ENCODE assay signal across 29 cellular contexts in the genomic region with DNA sequence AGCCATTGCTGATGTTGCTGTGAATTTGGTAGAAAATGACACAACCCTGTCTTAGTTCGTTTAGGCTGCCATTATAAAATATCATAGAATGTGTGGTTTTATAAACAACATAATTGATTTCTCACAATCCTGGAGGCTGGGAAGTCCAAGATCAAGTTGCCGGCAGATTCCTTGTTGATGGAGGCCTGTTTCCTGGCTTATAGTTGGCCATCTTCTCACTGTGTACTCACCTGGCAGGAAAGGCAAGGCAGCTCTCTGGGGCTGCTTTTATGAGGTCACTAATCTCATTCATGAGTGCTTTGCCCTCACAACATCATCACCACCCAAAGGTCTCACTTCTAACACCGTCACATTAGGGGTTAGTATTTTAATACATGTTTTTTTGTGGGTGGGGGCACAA.
"Had no signal": no experiment of that assay in that cellular context is flagged by ENCODE, and none has a peak within 500 bp of the region (broad histone marks: within the 10 kb centered on the region; RNA-seq: fewer than 3 reads in every experiment).

No MANE protein-coding gene starts in this region.

- DNase-seq: activated CD4-positive, alpha-beta memory T cell treated with anti-CD3 and anti-CD28 coated beads, Interleukin-2, amount 10 ng/mL, durations not matched to agents 7 days and 5 days; activated CD4-positive, alpha-beta T cell treated with anti-CD3 and anti-CD28 coated beads, Interleukin-2, amount 10 ng/mL, durations not matched to agents 7 days and 5 days; activated CD4-positive, CD25-positive, alpha-beta regulatory T cell treated with anti-CD3 and anti-CD28 coated beads, Interleukin-2, amount 50 U/mL, for 72 hours; activated CD8-positive, alpha-beta memory T cell treated with anti-CD3 and anti-CD28 coated beads, Interleukin-2, amount 50 U/mL, for 48 hours; activated gamma-delta T cell treated with Interleukin-2 at 50 U/mL for 16 hours; activated naive CD8-positive, alpha-beta T cell treated with anti-CD3 and anti-CD28 coated beads, Interleukin-2, amount 50 U/mL, for 24 hours; activated T-cell treated with anti-CD3 and anti-CD28 coated beads, Interleukin-2, amount 50 U/mL, for 4 hours; cerebellar nuclear complex; effector memory CD8-positive, alpha-beta T cell; head of caudate nucleus; left ventricle myocardium inferior; naive B cell; nucleus accumbens; psoas muscle; sigmoid colon; stimulated activated CD4-positive, alpha-beta T cell treated with anti-CD3 and anti-CD28 coated beads, Interleukin-4, amount 100 ng/mL, for 24 hours; stimulated activated naive CD8-positive, alpha-beta T cell treated with anti-CD3 and anti-CD28 coated beads, Interleukin-15, amount 100 ng/mL, for 72 hours; substantia nigra; SW 1271; T-helper 9 cell; tibial artery; WERI-Rb-1 had no signal

- H3K36me3 Mint-ChIP-seq: activated naive CD4-positive, alpha-beta T cell treated with anti-CD3 and anti-CD28 coated beads, Interleukin-2, amount 50 U/mL, for 24 hours; naive B cell; stimulated activated effector memory CD8-positive, alpha-beta T cell treated with anti-CD3 and anti-CD28 coated beads, Interleukin-12 subunit alpha, Interleukin-12 subunit beta, amount 100 ng/mL, for 72 hours had no signal

- H3K27ac ChIP-seq: coronary artery, left ventricle myocardium inferior, parathyroid adenoma, psoas muscle, sigmoid colon, tibial artery, WERI-Rb-1 had no signal

- H3K9me3 Mint-ChIP-seq: activated CD4-positive, alpha-beta memory T cell treated with anti-CD3 and anti-CD28 coated beads, Interleukin-2, amount 10 ng/mL, durations not matched to agents 7 days and 5 days; activated naive CD4-positive, alpha-beta T cell treated with anti-CD3 and anti-CD28 coated beads, Interleukin-2, amount 50 U/mL, for 24 hours; activated naive CD8-positive, alpha-beta T cell treated with anti-CD3 and anti-CD28 coated beads, Interleukin-2, amount 50 U/mL, for 24 hours; activated T-cell treated with anti-CD3 and anti-CD28 coated beads, Interleukin-2, amount 50 U/mL, for 4 hours; effector memory CD8-positive, alpha-beta T cell; stimulated activated effector memory CD8-positive, alpha-beta T cell treated with anti-CD3 and anti-CD28 coated beads, Interleukin-12 subunit alpha, Interleukin-12 subunit beta, amount 100 ng/mL, for 72 hours; stimulated activated naive CD8-positive, alpha-beta T cell treated with anti-CD3 and anti-CD28 coated beads, Interleukin-15, amount 100 ng/mL, for 72 hours had no signal

- H3K4me3 ChIP-seq: coronary artery, left ventricle myocardium inferior, lung, psoas muscle, sigmoid colon, tibial artery had no signal

- H3K9me3 ChIP-seq: left ventricle myocardium inferior, psoas muscle, sigmoid colon, tibial artery had no signal

- H3K27me3 Mint-ChIP-seq: activated CD4-positive, alpha-beta memory T cell treated with anti-CD3 and anti-CD28 coated beads, Interleukin-2, amount 10 ng/mL, durations not matched to agents 7 days and 5 days; activated CD4-positive, alpha-beta T cell treated with anti-CD3 and anti-CD28 coated beads, Interleukin-2, amount 10 ng/mL, durations not matched to agents 7 days and 5 days; activated naive CD4-positive, alpha-beta T cell treated with anti-CD3 and anti-CD28 coated beads, Interleukin-2, amount 50 U/mL, for 24 hours; activated naive CD8-positive, alpha-beta T cell treated with anti-CD3 and anti-CD28 coated beads, Interleukin-2, amount 50 U/mL, for 24 hours; activated T-helper 17 cell treated with anti-CD3 and anti-CD28 coated beads, Interleukin-2, amount 50 U/mL, for 72 hours; effector memory CD8-positive, alpha-beta T cell; naive B cell; stimulated activated naive CD8-positive, alpha-beta T cell treated with anti-CD3 and anti-CD28 coated beads, Interleukin-15, amount 100 ng/mL, for 72 hours had no signal

- H3K27me3 ChIP-seq: sigmoid colon, tibial artery had no signal

- ATAC-seq: activated naive CD8-positive, alpha-beta T cell treated with anti-CD3 and anti-CD28 coated beads, Interleukin-2, amount 50 U/mL, for 24 hours; activated T-cell treated with anti-CD3 and anti-CD28 coated beads, Interleukin-2, amount 50 U/mL, for 4 hours; activated T-helper 17 cell treated with anti-CD3 and anti-CD28 coated beads, Interleukin-2, amount 50 U/mL, for 72 hours; effector memory CD8-positive, alpha-beta T cell; psoas muscle; stimulated activated effector memory CD8-positive, alpha-beta T cell treated with anti-CD3 and anti-CD28 coated beads, Interleukin-12 subunit alpha, Interleukin-12 subunit beta, amount 100 ng/mL, for 72 hours; stimulated activated naive CD8-positive, alpha-beta T cell treated with anti-CD3 and anti-CD28 coated beads, Interleukin-15, amount 100 ng/mL, for 72 hours had no signal

- H3K9ac ChIP-seq: parathyroid adenoma had no signal

- H2AFZ ChIP-seq: parathyroid adenoma had no signal

- H3K4me1 ChIP-seq: psoas muscle had no signal

- H3K36me3 ChIP-seq: left ventricle myocardium inferior, sigmoid colon, tibial artery, WERI-Rb-1 had no signal

- H3K27ac Mint-ChIP-seq: activated CD4-positive, alpha-beta memory T cell treated with anti-CD3 and anti-CD28 coated beads, Interleukin-2, amount 10 ng/mL, durations not matched to agents 7 days and 5 days; activated CD4-positive, alpha-beta T cell treated with anti-CD3 and anti-CD28 coated beads, Interleukin-2, amount 10 ng/mL, durations not matched to agents 7 days and 5 days; activated naive CD4-positive, alpha-beta T cell treated with anti-CD3 and anti-CD28 coated beads, Interleukin-2, amount 50 U/mL, for 24 hours; activated naive CD8-positive, alpha-beta T cell treated with anti-CD3 and anti-CD28 coated beads, Interleukin-2, amount 50 U/mL, for 24 hours; activated T-helper 17 cell treated with anti-CD3 and anti-CD28 coated beads, Interleukin-2, amount 50 U/mL, for 72 hours; effector memory CD8-positive, alpha-beta T cell; stimulated activated effector memory CD8-positive, alpha-beta T cell treated with anti-CD3 and anti-CD28 coated beads, Interleukin-12 subunit alpha, Interleukin-12 subunit beta, amount 100 ng/mL, for 72 hours; stimulated activated naive CD8-positive, alpha-beta T cell treated with anti-CD3 and anti-CD28 coated beads, Interleukin-15, amount 100 ng/mL, for 72 hours; T-helper 1 cell treated with Interleukin-12 subunit alpha and Interleukin-12 subunit beta and Interleukin-4 antibody, amounts not matched to agents 30 μg/mL and 1 μg/mL, for 36 hours had no signal

- H3K4me3 Mint-ChIP-seq: activated CD4-positive, alpha-beta memory T cell treated with anti-CD3 and anti-CD28 coated beads, Interleukin-2, amount 10 ng/mL, durations not matched to agents 7 days and 5 days; activated CD4-positive, alpha-beta T cell treated with anti-CD3 and anti-CD28 coated beads, Interleukin-2, amount 10 ng/mL, durations not matched to agents 7 days and 5 days; activated naive CD4-positive, alpha-beta T cell treated with anti-CD3 and anti-CD28 coated beads, Interleukin-2, amount 50 U/mL, for 24 hours; activated naive CD8-positive, alpha-beta T cell treated with anti-CD3 and anti-CD28 coated beads, Interleukin-2, amount 50 U/mL, for 24 hours; activated T-cell treated with anti-CD3 and anti-CD28 coated beads, Interleukin-2, amount 50 U/mL, for 4 hours; activated T-helper 17 cell treated with anti-CD3 and anti-CD28 coated beads, Interleukin-2, amount 50 U/mL, for 72 hours; effector memory CD8-positive, alpha-beta T cell; naive B cell; stimulated activated effector memory CD8-positive, alpha-beta T cell treated with anti-CD3 and anti-CD28 coated beads, Interleukin-12 subunit alpha, Interleukin-12 subunit beta, amount 100 ng/mL, for 72 hours; stimulated activated naive CD8-positive, alpha-beta T cell treated with anti-CD3 and anti-CD28 coated beads, Interleukin-15, amount 100 ng/mL, for 72 hours; T-helper 1 cell treated with Interleukin-12 subunit alpha and Interleukin-12 subunit beta and Interleukin-4 antibody, amounts not matched to agents 30 μg/mL and 1 μg/mL, for 36 hours had no signal
